1 cellular context compared by ENCODE assay signal in genomic region chr19:40553885-40554857, GRCh38.
TF ChIP-seq lines count a peak whose summit lies in the region.

No MANE protein-coding gene starts in this region.

TF ChIP-seq in WTC11, 78 proteins besides CTCF, POLR2A, EP300 and RAD21 (continued from another document):
- no peak for TF ChIP-seq AFF4 (CRISPR knock-in tag; IDR thresholded peaks at IDR 0.05; ENCODE audit: borderline replicate concordance)
- no peak for TF ChIP-seq SOX15 (CRISPR knock-in tag; IDR thresholded peaks at IDR 0.05)
- TF ChIP-seq TEAD4 (CRISPR knock-in tag; IDR thresholded peaks at IDR 0.05), result no peak
